In genomic region chr6:37987008-37987407, GRCh38 we compare ENCODE assay signal across 10 cellular contexts.
DNase-seq lines count a peak whose midpoint lies in the region; TF ChIP-seq lines count a peak whose summit lies in the region.
"Had no signal": no experiment of that assay in that cellular context is flagged by ENCODE, and none has a peak within 500 bp of the region (broad histone marks: within the 10 kb centered on the region; RNA-seq: fewer than 3 reads in every experiment).

No MANE protein-coding gene starts in this region.

- H3K27ac ChIP-seq in mammary epithelial cell (ENCODE audit: insufficient read depth, low read depth, low read length), result no peak overlapping the region
- H3K27ac ChIP-seq in A673 (ENCODE audit: low read depth, low read length, poor library complexity, severe bottlenecking), result no peak overlapping the region
- H3K27ac ChIP-seq in Peyer's patch, result no peak overlapping the region

- H2AFZ ChIP-seq in mammary epithelial cell (ENCODE audit: low read depth, low read length), result no peak overlapping the region

- peaks cover 39% of the 10 kb centered on the region for H3K4me1 Mint-ChIP-seq in progenitor cell of endocrine pancreas (ENCODE audit: low read depth)

- H3K4me3 ChIP-seq in mammary epithelial cell (replicated peaks in 1 of 3; ENCODE audit: insufficient read depth in 1 of 3, low read depth in 2 of 3, low read length in 3 of 3) (no peak overlapping the region), A673 (ENCODE audit: low read depth, low read length, poor library complexity, severe bottlenecking) (no peak overlapping the region), Peyer's patch (no peak overlapping the region)

- in situ Hi-C loops in mammary epithelial cell (cut with MboI; ENCODE audit: low sequenced_read_pairs in 2 of 2), result no loop called here

- peaks cover 4% of the 10 kb centered on the region for H3K4me1 ChIP-seq in mammary epithelial cell (ENCODE audit: insufficient read depth, low read length)
- H3K4me1 ChIP-seq in A673 (ENCODE audit: insufficient read depth, low read length, poor library complexity, severe bottlenecking), result peaks cover 34% of the 10 kb centered on the region
- H3K4me1 ChIP-seq in Peyer's patch, result no peaks in the 10 kb centered on the region

- POLR2A ChIA-PET in A673 (lab: Charles Lee; ENCODE audit: low non-redundant PET), result no interaction called here

- H4K20me1 ChIP-seq in mammary epithelial cell (ENCODE audit: insufficient read depth, low read length), result peaks cover 2% of the 10 kb centered on the region

- no peaks in the 10 kb centered on the region for H3K9me3 Mint-ChIP-seq in progenitor cell of endocrine pancreas (ENCODE audit: low read depth)
- H3K9me3 Mint-ChIP-seq: nephron progenitor cell had no signal

- BruUV-seq in mammary epithelial cell (replicated peaks; lab: Mats Ljungman, UMichigan) (no TSS peak), A673 (replicated peaks; lab: Mats Ljungman, UMichigan) (no TSS peak)

- H3K79me2 ChIP-seq in mammary epithelial cell (ENCODE audit: insufficient read depth, low read length), result peaks cover 84% of the 10 kb centered on the region

- no peaks in the 10 kb centered on the region for H3K36me3 ChIP-seq in mammary epithelial cell (ENCODE audit: insufficient read depth, low read length)
- no peaks in the 10 kb centered on the region for H3K36me3 ChIP-seq in A673 (ENCODE audit: insufficient read depth, low read length, poor library complexity, severe bottlenecking)
- no peaks in the 10 kb centered on the region for H3K36me3 ChIP-seq in Peyer's patch

- H3K4me2 ChIP-seq in mammary epithelial cell (ENCODE audit: insufficient read depth, low read depth, low read length), result no peak overlapping the region

- no peaks in the 10 kb centered on the region for H3K27me3 Mint-ChIP-seq in progenitor cell of endocrine pancreas

- no peaks in the 10 kb centered on the region for H3K27me3 ChIP-seq in mammary epithelial cell (ENCODE audit: insufficient read depth, low read length)
- H3K27me3 ChIP-seq in A673 (replicated peaks; ENCODE audit: insufficient read depth, low read depth, low read length, poor library complexity), result no peaks in the 10 kb centered on the region
- H3K27me3 ChIP-seq in Peyer's patch, result no peaks in the 10 kb centered on the region

- H3K9me3 ChIP-seq in mammary epithelial cell (replicated peaks; ENCODE audit: insufficient read depth, low read length) (no peaks in the 10 kb centered on the region), A673 (ENCODE audit: low read depth, low read length, poor library complexity, severe bottlenecking) (no peaks in the 10 kb centered on the region), Peyer's patch (no peaks in the 10 kb centered on the region)

- TF ChIP-seq POLR2A in Peyer's patch (IDR thresholded peaks at IDR 0.05), result no peak

- no peak overlapping the region for H3K4me3 Mint-ChIP-seq in progenitor cell of endocrine pancreas (ENCODE audit: low read depth)
- H3K4me3 Mint-ChIP-seq: nephron progenitor cell had no signal

- intact Hi-C loops in mammary epithelial cell (cut with micrococcal nuclease) (no loop called here), A673 (cut with micrococcal nuclease; ENCODE audit: unreplicated experiment) (no loop called here)

- H3K36me3 Mint-ChIP-seq in progenitor cell of endocrine pancreas (ENCODE audit: insufficient read depth), result no peaks in the 10 kb centered on the region

- CTCF ChIA-PET in mammary epithelial cell (lab: Charles Lee; ENCODE audit: low non-redundant PET) (no interaction called here), A673 (lab: Charles Lee) (no interaction called here)

- DNase-seq in EH (ENCODE audit: low read depth), result peak; percentile 65
- DNase-seq in M059J (ENCODE audit: low read depth), result peak; percentile 49
- peak; percentile 12 for DNase-seq in mammary epithelial cell
- DNase-seq in progenitor cell of endocrine pancreas (ENCODE audit: low spot score, unreplicated experiment), result no peak
- DNase-seq in A673 (ENCODE audit: low spot score), result no peak
- DNase-seq in NCI-H1092 (lab: John Stamatoyannopoulos, UW), result no peak
- DNase-seq in Peyer's patch, result no peak
- DNase-seq: NCI-H1694 treated with DMSO at 0.1 percent for 48 hours, nephron progenitor cell, T-helper 9 cell had no signal

- H3K9ac ChIP-seq in mammary epithelial cell (ENCODE audit: insufficient read depth, low read length), result no peak overlapping the region

- dilution Hi-C loops in mammary epithelial cell (cut with HindIII; ENCODE audit: low sequenced_read_pairs), result no loop called here

- 75% methylated on average over 1 of the region's 1 CpG for WGBS in mammary epithelial cell (ENCODE audit: low coverage, missing lambda C conversion rate)

- TF ChIP-seq CTCF in mammary epithelial cell (conservative IDR thresholded peaks at IDR 0.05 in 1 of 2, IDR thresholded peaks at IDR 0.05 in 1 of 2; ENCODE audit: extremely low read depth in 1 of 2, insufficient read depth in 1 of 2, low read depth in 1 of 2, low read length in 2 of 2) (no peak), progenitor cell of endocrine pancreas (IDR thresholded peaks at IDR 0.05; ENCODE audit: unreplicated experiment) (no peak), A673 (conservative IDR thresholded peaks at IDR 0.05; ENCODE audit: low read depth, low read length) (no peak), Peyer's patch (IDR thresholded peaks at IDR 0.05) (no peak)

- H3K27ac Mint-ChIP-seq in progenitor cell of endocrine pancreas, result peak overlapping the region; percentile 75
- H3K27ac Mint-ChIP-seq: nephron progenitor cell had no signal

Comparison
In these comparisons a context has a peak if more than half of its experiments do, and no peak if none do; other contexts are left out.
1. DNase-seq: peak in EH (single experiment), M059J (single experiment) and mammary epithelial cell (single experiment); none in progenitor cell of endocrine pancreas (single experiment), A673 (single experiment), NCI-H1092 (single experiment) and Peyer's patch (0 of 3).